20 cellular contexts compared by ENCODE assay signal in genomic region chr3:70393881-70394612, GRCh38.
"Had no signal": no experiment of that assay in that cellular context is flagged by ENCODE, and none has a peak within 500 bp of the region (broad histone marks: within the 10 kb centered on the region; RNA-seq: fewer than 3 reads in every experiment).

No MANE protein-coding gene starts in this region.

- H3K4me3 Mint-ChIP-seq: naive thymus-derived CD4-positive, alpha-beta T cell had no signal

- H3K27ac ChIP-seq: colonic mucosa, esophagus squamous epithelium, gastroesophageal sphincter, neutrophil, right atrium auricular region, suprapubic skin, tibial artery, upper lobe of left lung, vagina had no signal

- H3K36me3 ChIP-seq: colonic mucosa, esophagus squamous epithelium, gastroesophageal sphincter, neutrophil, right atrium auricular region, suprapubic skin, tibial artery, upper lobe of left lung, vagina had no signal

- H3K4me1 ChIP-seq: colonic mucosa, esophagus squamous epithelium, gastroesophageal sphincter, right atrium auricular region, suprapubic skin, tibial artery, upper lobe of left lung, vagina had no signal

- H3K27ac Mint-ChIP-seq: naive thymus-derived CD4-positive, alpha-beta T cell had no signal

- H3K36me3 Mint-ChIP-seq: naive thymus-derived CD4-positive, alpha-beta T cell had no signal

- H3K27me3 ChIP-seq: colonic mucosa, esophagus squamous epithelium, gastroesophageal sphincter, neutrophil, right atrium auricular region, suprapubic skin, tibial artery, upper lobe of left lung, vagina had no signal

- DNase-seq: colonic mucosa; dermis blood vessel endothelial cell; esophagus squamous epithelium; foreskin fibroblast; glutamatergic neuron; islet precursor cell; mesenchymal stem cell; naive thymus-derived CD4-positive, alpha-beta T cell; small intestine; stimulated activated CD4-positive, alpha-beta T cell treated with anti-CD3 and anti-CD28 coated beads, Interleukin-12 subunit alpha, Interleukin-12 subunit beta, amount 100 ng/mL, for 4 hours; stimulated activated naive CD4-positive, alpha-beta T cell treated with Interleukin-2 at 50 U/mL for 16 hours; tibial artery; upper lobe of left lung had no signal

- H3K9me3 ChIP-seq: colonic mucosa, esophagus squamous epithelium, neutrophil, suprapubic skin, upper lobe of left lung, vagina had no signal

- H3K4me1 Mint-ChIP-seq: naive thymus-derived CD4-positive, alpha-beta T cell had no signal

- ATAC-seq: gastroesophageal sphincter; left lobe of liver; naive thymus-derived CD4-positive, alpha-beta T cell had no signal

- H3K4me3 ChIP-seq: colonic mucosa, esophagus squamous epithelium, gastroesophageal sphincter, lung, right atrium auricular region, suprapubic skin, tibial artery, upper lobe of left lung, vagina had no signal
